In the genomic region with DNA sequence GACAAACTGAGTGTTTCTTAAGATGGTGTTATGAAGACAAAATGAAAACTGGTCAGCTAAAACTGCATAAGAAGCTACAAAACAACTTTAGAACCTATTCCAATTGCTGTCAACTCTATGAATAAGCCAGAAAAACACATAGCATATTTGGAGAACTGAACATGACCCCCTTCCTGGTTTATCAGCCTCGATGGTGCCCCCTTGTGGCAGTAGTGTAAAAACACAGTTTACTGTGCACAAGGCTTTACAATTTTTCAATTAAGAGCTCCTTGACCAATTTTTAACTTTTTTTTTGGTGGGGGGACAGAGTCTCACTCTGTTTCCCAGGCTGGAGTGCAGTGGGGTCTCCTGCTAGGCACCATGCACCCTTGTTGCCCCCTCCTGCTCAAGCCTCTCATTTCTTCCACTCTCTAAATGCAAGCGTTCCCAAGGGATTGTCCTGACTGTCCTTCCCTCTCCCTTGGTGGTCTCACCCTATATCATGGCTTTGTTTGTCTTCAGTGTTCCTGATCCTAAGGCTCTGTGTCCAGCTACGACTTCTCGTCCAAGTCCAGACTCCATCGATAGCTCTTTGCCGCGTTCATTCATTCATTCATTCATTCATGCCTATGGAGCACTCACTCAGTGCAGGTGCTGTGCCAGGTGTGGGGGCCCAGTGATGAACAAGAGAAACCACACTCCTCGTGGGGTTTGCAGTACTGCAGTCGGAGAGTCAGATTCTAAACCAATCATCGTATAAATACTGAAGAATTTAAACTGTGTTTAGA, we compare ENCODE assay signal across 1 cellular context.
A peak's percentile ranks its signal among the peaks of the same experiment; 100 is the strongest.
TF ChIP-seq lines count a peak whose summit lies in the region.

No MANE protein-coding gene starts in this region.

TF ChIP-seq in endothelial cell of umbilical vein, 7 proteins besides CTCF, POLR2A, EP300 and RAD21:
- TF ChIP-seq EZH2 (IDR thresholded peaks at IDR 0.05; ENCODE audit: borderline replicate concordance, low read depth, low read length, severe bottlenecking) (no peak), GATA2 (IDR thresholded peaks at IDR 0.05; ENCODE audit: insufficient read depth, insufficient read length, low read depth, low read length) (no peak), FOS (IDR thresholded peaks at IDR 0.05; ENCODE audit: borderline replicate concordance, insufficient read depth, low read length) (no peak), JUN (IDR thresholded peaks at IDR 0.05; ENCODE audit: borderline replicate concordance, insufficient read depth, insufficient read length, low read depth) (no peak), MYC (IDR thresholded peaks at IDR 0.05; ENCODE audit: low read depth, low read length) (no peak), POLR2AphosphoS5 (IDR thresholded peaks at IDR 0.05; ENCODE audit: insufficient read depth, low read depth, low read length) (peak; percentile 17)
